In the genomic region with DNA sequence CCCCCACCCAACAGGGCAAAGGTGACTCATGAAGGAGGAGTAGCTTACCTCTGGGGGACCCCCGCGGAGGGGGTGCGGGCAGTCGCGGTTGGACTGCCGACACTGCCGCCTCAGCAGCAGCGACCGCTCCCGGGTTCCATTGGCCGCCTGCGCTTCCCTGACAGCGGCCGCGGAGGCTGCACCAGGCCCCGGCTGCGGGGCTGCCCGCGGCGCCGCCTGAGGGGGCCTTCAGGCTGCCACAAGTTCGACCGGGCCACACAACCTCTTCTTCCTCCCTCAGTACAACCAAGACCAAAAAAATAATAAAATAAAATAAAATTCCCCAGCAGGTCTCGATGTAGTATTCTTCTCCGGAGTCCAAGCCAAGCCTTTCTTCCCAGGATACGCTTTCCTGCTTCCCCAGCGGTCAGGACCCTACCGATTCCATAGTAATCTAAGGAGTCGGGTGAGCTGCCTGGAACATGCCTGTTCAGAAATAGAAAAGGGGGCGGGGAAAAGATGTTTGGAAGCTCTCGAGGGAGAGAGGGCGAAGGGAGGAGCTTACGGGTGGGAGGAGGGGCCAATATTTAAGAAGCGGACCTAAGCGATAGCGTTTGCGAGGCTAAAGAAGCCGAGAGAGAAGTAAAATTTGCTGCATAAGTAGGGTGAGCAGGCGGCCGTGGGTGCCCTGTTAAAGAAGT, we compare ENCODE assay signal across 1 cellular context.
TF ChIP-seq lines count a peak whose summit lies in the region.

A gene (minus strand): TSS at position 194 of the 680 bp plus-strand sequence. CDS start 10,935 bp downstream, outside the sequence.

TF ChIP-seq in K562, 482 proteins besides CTCF, POLR2A, EP300 and RAD21 (continued from another document and continues in another):
- TF ChIP-seq, protein P1, sequence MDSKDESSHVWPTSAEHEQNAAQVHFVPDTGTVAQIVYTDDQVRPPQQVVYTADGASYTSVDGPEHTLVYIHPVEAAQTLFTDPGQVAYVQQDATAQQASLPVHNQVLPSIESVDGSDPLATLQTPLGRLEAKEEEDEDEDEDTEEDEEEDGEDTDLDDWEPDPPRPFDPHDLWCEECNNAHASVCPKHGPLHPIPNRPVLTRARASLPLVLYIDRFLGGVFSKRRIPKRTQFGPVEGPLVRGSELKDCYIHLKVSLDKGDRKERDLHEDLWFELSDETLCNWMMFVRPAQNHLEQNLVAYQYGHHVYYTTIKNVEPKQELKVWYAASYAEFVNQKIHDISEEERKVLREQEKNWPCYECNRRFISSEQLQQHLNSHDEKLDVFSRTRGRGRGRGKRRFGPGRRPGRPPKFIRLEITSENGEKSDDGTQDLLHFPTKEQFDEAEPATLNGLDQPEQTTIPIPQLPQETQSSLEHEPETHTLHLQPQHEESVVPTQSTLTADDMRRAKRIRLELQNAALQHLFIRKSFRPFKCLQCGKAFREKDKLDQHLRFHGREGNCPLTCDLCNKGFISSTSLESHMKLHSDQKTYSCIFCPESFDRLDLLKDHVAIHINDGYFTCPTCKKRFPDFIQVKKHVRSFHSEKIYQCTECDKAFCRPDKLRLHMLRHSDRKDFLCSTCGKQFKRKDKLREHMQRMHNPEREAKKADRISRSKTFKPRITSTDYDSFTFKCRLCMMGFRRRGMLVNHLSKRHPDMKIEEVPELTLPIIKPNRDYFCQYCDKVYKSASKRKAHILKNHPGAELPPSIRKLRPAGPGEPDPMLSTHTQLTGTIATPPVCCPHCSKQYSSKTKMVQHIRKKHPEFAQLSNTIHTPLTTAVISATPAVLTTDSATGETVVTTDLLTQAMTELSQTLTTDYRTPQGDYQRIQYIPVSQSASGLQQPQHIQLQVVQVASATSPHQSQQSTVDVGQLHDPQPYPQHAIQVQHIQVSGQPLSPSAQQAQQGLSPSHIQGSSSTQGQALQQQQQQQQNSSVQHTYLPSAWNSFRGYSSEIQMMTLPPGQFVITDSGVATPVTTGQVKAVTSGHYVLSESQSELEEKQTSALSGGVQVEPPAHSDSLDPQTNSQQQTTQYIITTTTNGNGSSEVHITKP (IDR thresholded peaks at IDR 0.05; ENCODE audit: partially characterized antibody) = no peak
- no peak for TF ChIP-seq NR1H2 (CRISPR knock-in tag; IDR thresholded peaks at IDR 0.05)
- TF ChIP-seq SIN3B (IDR thresholded peaks at IDR 0.05; ENCODE audit: low read depth) = no peak
- TF ChIP-seq ZC3H11A (IDR thresholded peaks at IDR 0.05; ENCODE audit: low read depth, low read length) = no peak
- TF ChIP-seq BMI1 (IDR thresholded peaks at IDR 0.05; ENCODE audit: low read length) = no peak
- TF ChIP-seq RAD51 (IDR thresholded peaks at IDR 0.05; ENCODE audit: borderline replicate concordance, low read depth) = no peak
- TF ChIP-seq ELF1 (tag; IDR thresholded peaks at IDR 0.05) = peak; percentile 57; the same call in 1 of the 2 replicates
- TF ChIP-seq HDAC8 (tag; IDR thresholded peaks at IDR 0.05) = no peak
- TF ChIP-seq, protein P2, sequence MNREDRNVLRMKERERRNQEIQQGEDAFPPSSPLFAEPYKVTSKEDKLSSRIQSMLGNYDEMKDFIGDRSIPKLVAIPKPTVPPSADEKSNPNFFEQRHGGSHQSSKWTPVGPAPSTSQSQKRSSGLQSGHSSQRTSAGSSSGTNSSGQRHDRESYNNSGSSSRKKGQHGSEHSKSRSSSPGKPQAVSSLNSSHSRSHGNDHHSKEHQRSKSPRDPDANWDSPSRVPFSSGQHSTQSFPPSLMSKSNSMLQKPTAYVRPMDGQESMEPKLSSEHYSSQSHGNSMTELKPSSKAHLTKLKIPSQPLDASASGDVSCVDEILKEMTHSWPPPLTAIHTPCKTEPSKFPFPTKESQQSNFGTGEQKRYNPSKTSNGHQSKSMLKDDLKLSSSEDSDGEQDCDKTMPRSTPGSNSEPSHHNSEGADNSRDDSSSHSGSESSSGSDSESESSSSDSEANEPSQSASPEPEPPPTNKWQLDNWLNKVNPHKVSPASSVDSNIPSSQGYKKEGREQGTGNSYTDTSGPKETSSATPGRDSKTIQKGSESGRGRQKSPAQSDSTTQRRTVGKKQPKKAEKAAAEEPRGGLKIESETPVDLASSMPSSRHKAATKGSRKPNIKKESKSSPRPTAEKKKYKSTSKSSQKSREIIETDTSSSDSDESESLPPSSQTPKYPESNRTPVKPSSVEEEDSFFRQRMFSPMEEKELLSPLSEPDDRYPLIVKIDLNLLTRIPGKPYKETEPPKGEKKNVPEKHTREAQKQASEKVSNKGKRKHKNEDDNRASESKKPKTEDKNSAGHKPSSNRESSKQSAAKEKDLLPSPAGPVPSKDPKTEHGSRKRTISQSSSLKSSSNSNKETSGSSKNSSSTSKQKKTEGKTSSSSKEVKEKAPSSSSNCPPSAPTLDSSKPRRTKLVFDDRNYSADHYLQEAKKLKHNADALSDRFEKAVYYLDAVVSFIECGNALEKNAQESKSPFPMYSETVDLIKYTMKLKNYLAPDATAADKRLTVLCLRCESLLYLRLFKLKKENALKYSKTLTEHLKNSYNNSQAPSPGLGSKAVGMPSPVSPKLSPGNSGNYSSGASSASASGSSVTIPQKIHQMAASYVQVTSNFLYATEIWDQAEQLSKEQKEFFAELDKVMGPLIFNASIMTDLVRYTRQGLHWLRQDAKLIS (CRISPR knock-in tag; IDR thresholded peaks at IDR 0.05) = no peak
- TF ChIP-seq ZKSCAN1 (IDR thresholded peaks at IDR 0.05; ENCODE audit: low read depth, low read length) = no peak
- no peak for TF ChIP-seq STAT5A (IDR thresholded peaks at IDR 0.05; ENCODE audit: borderline replicate concordance, low read length)
- TF ChIP-seq MTA1 (IDR thresholded peaks at IDR 0.05; ENCODE audit: borderline replicate concordance) = peak; percentile 22; the same call in 1 of the 2 replicates
- TF ChIP-seq ZNF143 (CRISPR knock-in tag; IDR thresholded peaks at IDR 0.05) = no peak
- TF ChIP-seq TAF1 (IDR thresholded peaks at IDR 0.05; ENCODE audit: control insufficient read depth, extremely low read depth, insufficient read depth, low read length, severe bottlenecking) = peak; percentile 16
- TF ChIP-seq ZNF311 (CRISPR knock-in tag; IDR thresholded peaks at IDR 0.05) = no peak
- peak; percentile 65 for TF ChIP-seq TBP (optimal IDR thresholded peaks at IDR 0.05; ENCODE audit: low read depth, low read length)
- peak; percentile 70; the same call in 1 of the 2 replicates for TF ChIP-seq SMAD3 (CRISPR knock-in tag; conservative IDR thresholded peaks at IDR 0.05)
- no peak for TF ChIP-seq ZNF3 (CRISPR knock-in tag; IDR thresholded peaks at IDR 0.05)
- TF ChIP-seq TEAD1 (CRISPR knock-in tag; IDR thresholded peaks at IDR 0.05) = peak; percentile 6 to 10; a peak in 1 of 4 replicates
- no peak; the same call in 1 of the 2 replicates for TF ChIP-seq NCOR1 (IDR thresholded peaks at IDR 0.05)
- TF ChIP-seq HCFC1 (IDR thresholded peaks at IDR 0.05; ENCODE audit: low read depth, low read length) = no peak
- TF ChIP-seq ZNF23 (CRISPR knock-in tag; IDR thresholded peaks at IDR 0.05) = no peak
- peak; percentile 59 for TF ChIP-seq HNRNPLL (IDR thresholded peaks at IDR 0.05; ENCODE audit: low read depth, low read length, poor library complexity, severe bottlenecking)
- 0 out of 2 replicates have a peak, but pooled peaks have one; percentile 5 for TF ChIP-seq ZNF589 (CRISPR knock-in tag; IDR thresholded peaks at IDR 0.05; ENCODE audit: low read depth)
- TF ChIP-seq, protein P3, sequence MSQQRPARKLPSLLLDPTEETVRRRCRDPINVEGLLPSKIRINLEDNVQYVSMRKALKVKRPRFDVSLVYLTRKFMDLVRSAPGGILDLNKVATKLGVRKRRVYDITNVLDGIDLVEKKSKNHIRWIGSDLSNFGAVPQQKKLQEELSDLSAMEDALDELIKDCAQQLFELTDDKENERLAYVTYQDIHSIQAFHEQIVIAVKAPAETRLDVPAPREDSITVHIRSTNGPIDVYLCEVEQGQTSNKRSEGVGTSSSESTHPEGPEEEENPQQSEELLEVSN (IDR thresholded peaks at IDR 0.05; ENCODE audit: borderline replicate concordance in 1 of 2, extremely low read depth in 1 of 2, insufficient read depth in 1 of 2, insufficient read length in 1 of 2, low read depth in 1 of 2, low read length in 1 of 2, poor library complexity in 1 of 2, severe bottlenecking in 1 of 2) = peak in 1 of 2 experiments; percentile 18
- TF ChIP-seq HDAC6 (IDR thresholded peaks at IDR 0.05; ENCODE audit: low read depth, low read length) = no peak
- TF ChIP-seq, protein P4, sequence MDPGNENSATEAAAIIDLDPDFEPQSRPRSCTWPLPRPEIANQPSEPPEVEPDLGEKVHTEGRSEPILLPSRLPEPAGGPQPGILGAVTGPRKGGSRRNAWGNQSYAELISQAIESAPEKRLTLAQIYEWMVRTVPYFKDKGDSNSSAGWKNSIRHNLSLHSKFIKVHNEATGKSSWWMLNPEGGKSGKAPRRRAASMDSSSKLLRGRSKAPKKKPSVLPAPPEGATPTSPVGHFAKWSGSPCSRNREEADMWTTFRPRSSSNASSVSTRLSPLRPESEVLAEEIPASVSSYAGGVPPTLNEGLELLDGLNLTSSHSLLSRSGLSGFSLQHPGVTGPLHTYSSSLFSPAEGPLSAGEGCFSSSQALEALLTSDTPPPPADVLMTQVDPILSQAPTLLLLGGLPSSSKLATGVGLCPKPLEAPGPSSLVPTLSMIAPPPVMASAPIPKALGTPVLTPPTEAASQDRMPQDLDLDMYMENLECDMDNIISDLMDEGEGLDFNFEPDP (CRISPR knock-in tag; IDR thresholded peaks at IDR 0.05) = no peak
- TF ChIP-seq, protein P5, sequence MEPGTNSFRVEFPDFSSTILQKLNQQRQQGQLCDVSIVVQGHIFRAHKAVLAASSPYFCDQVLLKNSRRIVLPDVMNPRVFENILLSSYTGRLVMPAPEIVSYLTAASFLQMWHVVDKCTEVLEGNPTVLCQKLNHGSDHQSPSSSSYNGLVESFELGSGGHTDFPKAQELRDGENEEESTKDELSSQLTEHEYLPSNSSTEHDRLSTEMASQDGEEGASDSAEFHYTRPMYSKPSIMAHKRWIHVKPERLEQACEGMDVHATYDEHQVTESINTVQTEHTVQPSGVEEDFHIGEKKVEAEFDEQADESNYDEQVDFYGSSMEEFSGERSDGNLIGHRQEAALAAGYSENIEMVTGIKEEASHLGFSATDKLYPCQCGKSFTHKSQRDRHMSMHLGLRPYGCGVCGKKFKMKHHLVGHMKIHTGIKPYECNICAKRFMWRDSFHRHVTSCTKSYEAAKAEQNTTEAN (CRISPR knock-in tag; IDR thresholded peaks at IDR 0.05) = no peak
- peak; percentile 86 for TF ChIP-seq CHD1 (IDR thresholded peaks at IDR 0.05; ENCODE audit: low read length)
- TF ChIP-seq, protein P6, sequence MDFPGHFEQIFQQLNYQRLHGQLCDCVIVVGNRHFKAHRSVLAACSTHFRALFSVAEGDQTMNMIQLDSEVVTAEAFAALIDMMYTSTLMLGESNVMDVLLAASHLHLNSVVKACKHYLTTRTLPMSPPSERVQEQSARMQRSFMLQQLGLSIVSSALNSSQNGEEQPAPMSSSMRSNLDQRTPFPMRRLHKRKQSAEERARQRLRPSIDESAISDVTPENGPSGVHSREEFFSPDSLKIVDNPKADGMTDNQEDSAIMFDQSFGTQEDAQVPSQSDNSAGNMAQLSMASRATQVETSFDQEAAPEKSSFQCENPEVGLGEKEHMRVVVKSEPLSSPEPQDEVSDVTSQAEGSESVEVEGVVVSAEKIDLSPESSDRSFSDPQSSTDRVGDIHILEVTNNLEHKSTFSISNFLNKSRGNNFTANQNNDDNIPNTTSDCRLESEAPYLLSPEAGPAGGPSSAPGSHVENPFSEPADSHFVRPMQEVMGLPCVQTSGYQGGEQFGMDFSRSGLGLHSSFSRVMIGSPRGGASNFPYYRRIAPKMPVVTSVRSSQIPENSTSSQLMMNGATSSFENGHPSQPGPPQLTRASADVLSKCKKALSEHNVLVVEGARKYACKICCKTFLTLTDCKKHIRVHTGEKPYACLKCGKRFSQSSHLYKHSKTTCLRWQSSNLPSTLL (IDR thresholded peaks at IDR 0.05) = no peak
- TF ChIP-seq FOXJ3 (CRISPR knock-in tag; IDR thresholded peaks at IDR 0.05) = no peak
- TF ChIP-seq COPS2 (conservative IDR thresholded peaks at IDR 0.05) = no peak
- TF ChIP-seq NRF1 (conservative IDR thresholded peaks at IDR 0.05 in 1 of 2, IDR thresholded peaks at IDR 0.05 in 1 of 2) = peak; percentile 24 to 34; a peak in 2 of 4 replicates
- TF ChIP-seq HNRNPUL1 (IDR thresholded peaks at IDR 0.05; ENCODE audit: low read length) = no peak
- TF ChIP-seq GATA2 (CRISPR knock-in tag; IDR thresholded peaks at IDR 0.05) = no peak
- peak; percentile 64 for TF ChIP-seq NFE2 (IDR thresholded peaks at IDR 0.05; ENCODE audit: low read depth)
- peak; percentile 22; the same call in 1 of the 2 replicates for TF ChIP-seq DMBX1 (CRISPR knock-in tag; IDR thresholded peaks at IDR 0.05; ENCODE audit: borderline replicate concordance)
- TF ChIP-seq EP400 (IDR thresholded peaks at IDR 0.05) = peak; percentile 68
- no peak for TF ChIP-seq BRF1 (IDR thresholded peaks at IDR 0.05; ENCODE audit: borderline replicate concordance, extremely low read depth, insufficient read length)
- TF ChIP-seq SIX5 (IDR thresholded peaks at IDR 0.05; ENCODE audit: borderline replicate concordance in 1 of 2, insufficient read depth in 1 of 2, low read depth in 1 of 2, low read length in 2 of 2) = no peak
- no peak for TF ChIP-seq ZFPM2 (CRISPR knock-in tag; IDR thresholded peaks at IDR 0.05)
- no peak for TF ChIP-seq SP2 (IDR thresholded peaks at IDR 0.05; ENCODE audit: extremely low read depth, low read depth, low read length, poor library complexity, severe bottlenecking)
- TF ChIP-seq, protein P7, sequence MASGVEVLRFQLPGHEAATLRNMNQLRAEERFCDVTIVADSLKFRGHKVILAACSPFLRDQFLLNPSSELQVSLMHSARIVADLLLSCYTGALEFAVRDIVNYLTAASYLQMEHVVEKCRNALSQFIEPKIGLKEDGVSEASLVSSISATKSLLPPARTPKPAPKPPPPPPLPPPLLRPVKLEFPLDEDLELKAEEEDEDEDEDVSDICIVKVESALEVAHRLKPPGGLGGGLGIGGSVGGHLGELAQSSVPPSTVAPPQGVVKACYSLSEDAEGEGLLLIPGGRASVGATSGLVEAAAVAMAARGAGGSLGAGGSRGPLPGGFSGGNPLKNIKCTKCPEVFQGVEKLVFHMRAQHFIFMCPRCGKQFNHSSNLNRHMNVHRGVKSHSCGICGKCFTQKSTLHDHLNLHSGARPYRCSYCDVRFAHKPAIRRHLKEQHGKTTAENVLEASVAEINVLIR (CRISPR knock-in tag; IDR thresholded peaks at IDR 0.05) = no peak
- TF ChIP-seq EZH2 (IDR thresholded peaks at IDR 0.05; ENCODE audit: borderline replicate concordance, low read depth, low read length) = no peak
